ENCODE assay signal across 21 cellular contexts in the genomic region with DNA sequence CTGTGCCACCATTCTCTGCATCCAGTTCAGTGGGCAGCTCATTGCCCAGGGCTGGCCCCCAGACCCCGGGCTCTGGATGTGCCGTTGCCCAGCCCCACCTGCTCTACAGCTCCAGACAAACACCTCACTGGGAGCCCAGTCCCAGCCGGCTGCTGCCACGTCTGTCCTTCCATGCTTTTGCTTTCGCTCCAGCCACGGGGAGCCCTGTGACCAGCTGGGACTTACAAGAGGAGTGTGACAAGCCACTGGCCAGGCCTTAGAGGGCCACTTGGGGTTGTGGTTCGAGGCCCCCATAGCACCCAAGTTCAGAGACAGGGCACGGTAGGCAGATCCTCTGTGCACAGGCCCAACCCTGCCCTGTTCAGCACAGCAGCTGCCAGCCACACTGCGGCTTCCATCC.
DNase-seq lines count a peak whose midpoint lies in the region; ATAC-seq, FAIRE-seq and TF ChIP-seq lines count a peak whose summit lies in the region.
"Had no signal": no experiment of that assay in that cellular context is flagged by ENCODE, and none has a peak within 500 bp of the region (broad histone marks: within the 10 kb centered on the region; RNA-seq: fewer than 3 reads in every experiment).

No MANE protein-coding gene starts in this region.

- no peak for ATAC-seq in heart left ventricle
- ATAC-seq: CD8-positive, alpha-beta T cell; GM12878; GM23338 had no signal

- H3K4me3 ChIP-seq in heart left ventricle (no peak overlapping the region), kidney (ENCODE audit: low read length in 2 of 2) (no peak overlapping the region), neuronal stem cell (ENCODE audit: low read length in 2 of 2) (no peak overlapping the region)
- H3K4me3 ChIP-seq: BLaER1, GM12878, GM23338, HAP-1 had no signal

- H3K23ac ChIP-seq in neuronal stem cell (ENCODE audit: low read depth, low read length, poor library complexity), result peak overlapping the region; percentile 57

- POLR2A ChIA-PET in RWPE1 (lab: Yijun Ruan, JAX; ENCODE audit: low non-redundant PET), result no interaction called here

- H2AK5ac ChIP-seq in neuronal stem cell (ENCODE audit: low read depth, low read length), result peak overlapping the region; percentile 43

- H3K36me3 ChIP-seq in heart left ventricle (no peaks in the 10 kb centered on the region), kidney (ENCODE audit: control insufficient read depth in 1 of 2, insufficient read depth in 2 of 2, low read length in 2 of 2) (no peaks in the 10 kb centered on the region), neuronal stem cell (replicated peaks in 1 of 2; ENCODE audit: control insufficient read depth in 2 of 2, insufficient read depth in 2 of 2, low read length in 2 of 2) (no peaks in the 10 kb centered on the region)
- H3K36me3 ChIP-seq: BLaER1, HAP-1 had no signal

- no peak for TF ChIP-seq CTCF in heart left ventricle (IDR thresholded peaks at IDR 0.05)
- no peak for TF ChIP-seq CTCF in kidney (IDR thresholded peaks at IDR 0.05; ENCODE audit: borderline replicate concordance, extremely low read depth, insufficient read depth)
- no peak for TF ChIP-seq CTCF in RWPE1 (conservative IDR thresholded peaks at IDR 0.05; ENCODE audit: low read depth)

- no peaks in the 10 kb centered on the region for H3K79me1 ChIP-seq in neuronal stem cell (ENCODE audit: low read depth, low read length)

- H3K4me1 ChIP-seq in heart left ventricle, result no peaks in the 10 kb centered on the region
- H3K4me1 ChIP-seq in kidney (ENCODE audit: control insufficient read depth in 1 of 2, insufficient read depth in 1 of 2, low read depth in 1 of 2, low read length in 2 of 2), result no peaks in the 10 kb centered on the region
- H3K4me1 ChIP-seq in neuronal stem cell (ENCODE audit: control insufficient read depth in 2 of 2, insufficient read depth in 1 of 2, low read depth in 1 of 2, low read length in 2 of 2), result peaks cover 0 to 7% of the 10 kb centered on the region in 2 donors
- H3K4me1 ChIP-seq: BLaER1, Caco-2, HAP-1 had no signal

- peak overlapping the region; percentile 73 for H2BK12ac ChIP-seq in neuronal stem cell (ENCODE audit: low read length)

- CTCF ChIA-PET in RWPE1 (lab: Yijun Ruan, JAX), result interaction anchor here (0.6 kb wide), 3 partner anchors 625 to 1241 kb away, joined by 3 to 4 read pairs (median 3); no protein-coding TSS in a partner anchor

- no peak overlapping the region for H3K4ac ChIP-seq in neuronal stem cell (ENCODE audit: low read length)

- no peak overlapping the region for H2BK5ac ChIP-seq in neuronal stem cell (ENCODE audit: low read length)

- WGBS in heart left ventricle, 4 donors, result 78 to 85% (median 83%) methylated on average over 9 of the region's 9 CpGs
- no CpG with 5 or more reads among the region's 9 CpGs for WGBS in neuronal stem cell (ENCODE audit: extremely low coverage in 2 of 2, insufficient read length in 2 of 2, insufficient replicate concordance in 1 of 2), 2 donors

- TF ChIP-seq POLR2A in heart left ventricle (IDR thresholded peaks at IDR 0.05), result no peak

- H3K18ac ChIP-seq in neuronal stem cell (ENCODE audit: low read length), result peak overlapping the region; percentile 71

- DNase-seq in heart left ventricle, result peak in 3 of 5 donors; percentile 9 to 10 (median 10)
- no peak for DNase-seq in cardiac septum (ENCODE audit: low spot score)
- peak; percentile 51 for DNase-seq in kidney
- DNase-seq in neuronal stem cell (ENCODE audit: low spot score), result no peak
- no peak for DNase-seq in NCI-H1048 (lab: John Stamatoyannopoulos, UW)
- DNase-seq in RWPE1 (ENCODE audit: low spot score), result no peak
- DNase-seq: Caco-2; CD4-positive, CD25-positive, alpha-beta regulatory T cell; CD8-positive, alpha-beta T cell; DMS153; DMS79; EL; GDM1; HFFc6 had no signal

- H2BK120ac ChIP-seq in neuronal stem cell (ENCODE audit: low read depth, low read length), result no peak overlapping the region

- no peak for FAIRE-seq in kidney (lab: Jason Lieb, UNC)
- FAIRE-seq: A204.1, GM12878, GM19239 had no signal

- H2BK15ac ChIP-seq in neuronal stem cell (ENCODE audit: low read length), result no peak overlapping the region

- H4K91ac ChIP-seq in neuronal stem cell (ENCODE audit: low read depth, low read length, poor library complexity), result no peak overlapping the region

- H3K9me3 ChIP-seq in heart left ventricle (no peaks in the 10 kb centered on the region), kidney (ENCODE audit: control insufficient read depth in 1 of 2, low read length in 2 of 2) (no peaks in the 10 kb centered on the region), neuronal stem cell (replicated peaks in 1 of 2; ENCODE audit: control insufficient read depth in 2 of 2, insufficient read depth in 1 of 2, low read depth in 1 of 2, low read length in 2 of 2) (no peaks in the 10 kb centered on the region)
- H3K9me3 ChIP-seq: BLaER1, Caco-2, HAP-1 had no signal

- no peak overlapping the region for H2AFZ ChIP-seq in neuronal stem cell (ENCODE audit: low read length)
- H2AFZ ChIP-seq: GM23338 had no signal

- H3K27me3 ChIP-seq in heart left ventricle, result no peaks in the 10 kb centered on the region
- no peaks in the 10 kb centered on the region for H3K27me3 ChIP-seq in neuronal stem cell (ENCODE audit: control insufficient read depth in 3 of 3, insufficient read depth in 3 of 3, low read depth in 1 of 3, low read length in 3 of 3)
- H3K27me3 ChIP-seq: BLaER1 had no signal

- H3K27ac ChIP-seq in heart left ventricle (no peak overlapping the region), kidney (ENCODE audit: low read depth in 2 of 2, low read length in 2 of 2) (no peak overlapping the region), neuronal stem cell (replicated peaks; ENCODE audit: low read length) (no peak overlapping the region), RWPE1 (no peak overlapping the region)
- H3K27ac ChIP-seq: BLaER1, C4-2B had no signal

- H3K9ac ChIP-seq in kidney (ENCODE audit: low read length in 2 of 2) (no peak overlapping the region), neuronal stem cell (ENCODE audit: low read depth, low read length, poor library complexity) (peak overlapping the region; percentile 21)
- H3K9ac ChIP-seq: BLaER1 had no signal

- H4K8ac ChIP-seq in neuronal stem cell (ENCODE audit: low read depth, low read length), result no peak overlapping the region

- H3K4me2 ChIP-seq in neuronal stem cell (ENCODE audit: insufficient read depth, low read length, poor library complexity, severe bottlenecking), result no peak overlapping the region
- H3K4me2 ChIP-seq: BLaER1, GM23338 had no signal

- intact Hi-C loops in heart left ventricle (cut with DNase I) (no loop called here), cardiac septum (cut with DNase I) (no loop called here), kidney (cut with DNase I) (no loop called here)

- H3K14ac ChIP-seq in neuronal stem cell (ENCODE audit: low read length), result no peak overlapping the region

Comparison
In these comparisons a context has a peak if more than half of its experiments do, and no peak if none do; other contexts are left out.
1. DNase-seq: peak in heart left ventricle (3 of 5) and kidney (single experiment); none in cardiac septum (single experiment), neuronal stem cell (single experiment), NCI-H1048 (single experiment) and RWPE1 (single experiment).